1 cellular context compared by ENCODE assay signal in the genomic region with DNA sequence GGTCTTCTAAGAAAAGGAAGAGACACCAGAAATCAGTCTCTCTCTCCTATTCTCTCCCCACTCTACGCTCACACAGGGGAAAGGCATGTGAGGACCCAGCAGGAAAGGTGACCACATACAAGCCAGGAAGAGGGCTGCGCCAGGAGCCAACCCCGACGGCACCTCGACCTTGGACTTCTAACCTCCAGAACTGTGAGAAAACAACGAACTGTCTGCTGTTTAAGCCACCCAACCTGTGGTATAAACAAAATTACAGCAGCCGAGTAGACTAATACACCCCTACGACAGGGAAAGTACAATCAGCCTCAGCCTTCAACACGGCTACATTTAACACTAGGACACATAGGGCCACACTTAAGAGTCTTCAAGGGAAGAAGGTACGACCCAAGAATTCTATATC.
A peak's percentile ranks its signal among the peaks of the same experiment; 100 is the strongest.
TF ChIP-seq lines count a peak whose summit lies in the region.

No MANE protein-coding gene starts in this region.

TF ChIP-seq in HepG2, 621 proteins besides CTCF, POLR2A, EP300 and RAD21:
- TF ChIP-seq HNF4A (CRISPR knock-in tag; IDR thresholded peaks at IDR 0.05) (peak; percentile 10; the same call in 1 of the 2 replicates), RARA (CRISPR knock-in tag; IDR thresholded peaks at IDR 0.05) (peak; percentile 73), ZNF777 (CRISPR knock-in tag; IDR thresholded peaks at IDR 0.05) (peak; percentile 54; the same call in 1 of the 2 replicates)
